In genomic region chr20:17508756-17509155, GRCh38 we compare ENCODE assay signal across 37 cellular contexts. TPM values are rescaled to one million over a fixed set of nuclear protein-coding genes. Genes with fewer than 3 reads are reported as not detected.
"Had no signal": no experiment of that assay in that cellular context is flagged by ENCODE, and none has a peak within 500 bp of the region (broad histone marks: within the 10 kb centered on the region; RNA-seq: fewer than 3 reads in every experiment).

No MANE protein-coding gene starts in this region.

- H3K4me3 ChIP-seq: ascending aorta, cardiac muscle cell had no signal

- H3K27ac Mint-ChIP-seq: activated B cell treated with CpG ODN at 0.5 μM for 24 hours; activated CD4-positive, alpha-beta memory T cell treated with anti-CD3 and anti-CD28 coated beads for 36 hours; activated CD4-positive, alpha-beta T cell treated with anti-CD3 and anti-CD28 coated beads, Interleukin-2, amount 10 ng/mL, durations not matched to agents 24 days and 14 days; activated CD8-positive, alpha-beta T cell treated with anti-CD3 and anti-CD28 coated beads for 36 hours; activated naive CD4-positive, alpha-beta T cell treated with anti-CD3 and anti-CD28 coated beads, Interleukin-2, amount 10 ng/mL, durations not matched to agents 7 days and 5 days; activated naive CD4-positive, alpha-beta T cell treated with anti-CD3 and anti-CD28 coated beads, Interleukin-2, amount 50 U/mL, for 24 hours; activated naive CD8-positive, alpha-beta T cell; activated naive CD8-positive, alpha-beta T cell treated with anti-CD3 and anti-CD28 coated beads, Interleukin-2, amount 10 ng/mL, durations not matched to agents 7 days and 5 days; activated naive CD8-positive, alpha-beta T cell treated with anti-CD3 and anti-CD28 coated beads, Interleukin-2, amount 50 U/mL, for 24 hours; activated T-cell treated with anti-CD3 and anti-CD28 coated beads, Interleukin-2, amount 50 U/mL, for 72 hours; activated T-helper 1 cell treated with anti-CD3 and anti-CD28 coated beads, Interleukin-12 subunit alpha, Interleukin-12 subunit beta, Interleukin-2, Interleukin-4 antibody, amounts not matched to agents 30 ng/mL and 10 ng/mL and 1 ng/mL, durations not matched to agents 14 hours and 24 hours and 36 hours; activated T-helper 17 cell treated with anti-CD3 and anti-CD28 coated beads, Interleukin-2, amount 50 U/mL, for 72 hours; brain; T-helper 1 cell treated with Interleukin-12 subunit alpha and Interleukin-12 subunit beta and Interleukin-4 antibody, amounts not matched to agents 30 μg/mL and 1 μg/mL, for 36 hours; T-helper 2 cell treated with Interferon-gamma antibody and Interleukin-4, amounts not matched to agents 5 μg/mL and 100 μg/mL, for 36 hours had no signal

- H3K27me3 Mint-ChIP-seq: activated CD4-positive, alpha-beta memory T cell treated with anti-CD3 and anti-CD28 coated beads for 36 hours; activated CD4-positive, alpha-beta T cell treated with anti-CD3 and anti-CD28 coated beads, Interleukin-2, amount 10 ng/mL, durations not matched to agents 24 days and 14 days; activated naive CD4-positive, alpha-beta T cell treated with anti-CD3 and anti-CD28 coated beads, Interleukin-2, amount 50 U/mL, for 24 hours; activated naive CD8-positive, alpha-beta T cell; activated T-helper 17 cell treated with anti-CD3 and anti-CD28 coated beads, Interleukin-2, amount 50 U/mL, for 72 hours had no signal

- FAIRE-seq: bronchial epithelial cell, TTC549 had no signal

- H3K4me3 Mint-ChIP-seq: activated B cell treated with CpG ODN at 0.5 μM for 24 hours; activated CD4-positive, alpha-beta memory T cell treated with anti-CD3 and anti-CD28 coated beads for 36 hours; activated CD4-positive, alpha-beta T cell treated with anti-CD3 and anti-CD28 coated beads, Interleukin-2, amount 10 ng/mL, durations not matched to agents 24 days and 14 days; activated CD8-positive, alpha-beta T cell treated with anti-CD3 and anti-CD28 coated beads for 36 hours; activated naive CD4-positive, alpha-beta T cell treated with anti-CD3 and anti-CD28 coated beads, Interleukin-2, amount 10 ng/mL, durations not matched to agents 7 days and 5 days; activated naive CD4-positive, alpha-beta T cell treated with anti-CD3 and anti-CD28 coated beads, Interleukin-2, amount 50 U/mL, for 24 hours; activated naive CD8-positive, alpha-beta T cell; activated naive CD8-positive, alpha-beta T cell treated with anti-CD3 and anti-CD28 coated beads, Interleukin-2, amount 10 ng/mL, durations not matched to agents 7 days and 5 days; activated naive CD8-positive, alpha-beta T cell treated with anti-CD3 and anti-CD28 coated beads, Interleukin-2, amount 50 U/mL, for 24 hours; activated T-cell treated with anti-CD3 and anti-CD28 coated beads, Interleukin-2, amount 50 U/mL, for 4 hours; activated T-cell treated with anti-CD3 and anti-CD28 coated beads, Interleukin-2, amount 50 U/mL, for 72 hours; activated T-helper 1 cell treated with anti-CD3 and anti-CD28 coated beads, Interleukin-12 subunit alpha, Interleukin-12 subunit beta, Interleukin-2, Interleukin-4 antibody, amounts not matched to agents 30 ng/mL and 10 ng/mL and 1 ng/mL, durations not matched to agents 14 hours and 24 hours and 36 hours; activated T-helper 17 cell treated with anti-CD3 and anti-CD28 coated beads, Interleukin-2, amount 50 U/mL, for 72 hours; brain; T-helper 1 cell treated with Interleukin-12 subunit alpha and Interleukin-12 subunit beta and Interleukin-4 antibody, amounts not matched to agents 30 μg/mL and 1 μg/mL, for 36 hours; T-helper 2 cell treated with Interferon-gamma antibody and Interleukin-4, amounts not matched to agents 5 μg/mL and 100 μg/mL, for 36 hours had no signal

- H3K9me3 ChIP-seq: ascending aorta had no signal

- H3K27ac ChIP-seq: ascending aorta, cardiac muscle cell, VCaP had no signal

- DNase-seq: activated B cell treated with CpG ODN at 0.5 μM for 24 hours; activated CD4-positive, alpha-beta memory T cell treated with anti-CD3 and anti-CD28 coated beads for 36 hours; activated CD4-positive, alpha-beta T cell treated with anti-CD3 and anti-CD28 coated beads for 4 hours; activated CD4-positive, alpha-beta T cell treated with anti-CD3 and anti-CD28 coated beads, Interleukin-2, amount 10 ng/mL, durations not matched to agents 24 days and 14 days; activated CD4-positive, alpha-beta T cell treated with anti-CD3 and anti-CD28 coated beads, Interleukin-2, amount 50 U/mL, for 1 hour; activated CD4-positive, alpha-beta T cell treated with anti-CD3 and anti-CD28 coated beads, Interleukin-2, amount 50 U/mL, for 4 hours; activated CD4-positive, CD25-positive, alpha-beta regulatory T cell treated with anti-CD3 and anti-CD28 coated beads, Interleukin-2, amount 50 U/mL, for 72 hours; activated CD8-positive, alpha-beta memory T cell treated with anti-CD3 and anti-CD28 coated beads, Interleukin-2, amount 50 U/mL, for 4 hours; activated CD8-positive, alpha-beta T cell treated with anti-CD3 and anti-CD28 coated beads for 36 hours; activated gamma-delta T cell; activated naive CD4-positive, alpha-beta T cell treated with anti-CD3 and anti-CD28 coated beads, Interleukin-2, amount 10 ng/mL, durations not matched to agents 7 days and 5 days; activated naive CD4-positive, alpha-beta T cell treated with Interleukin-2 at 50 U/mL for 16 hours; activated naive CD8-positive, alpha-beta T cell treated with anti-CD3 and anti-CD28 coated beads, Interleukin-2, amount 10 ng/mL, durations not matched to agents 7 days and 5 days; activated naive CD8-positive, alpha-beta T cell treated with anti-CD3 and anti-CD28 coated beads, Interleukin-2, amount 50 U/mL, for 24 hours; activated T-cell treated with anti-CD3 and anti-CD28 coated beads for 4 hours; activated T-cell treated with anti-CD3 and anti-CD28 coated beads, Interleukin-2, amount 50 U/mL, for 1 hour; activated T-cell treated with anti-CD3 and anti-CD28 coated beads, Interleukin-2, amount 50 U/mL, for 4 hours; activated T-cell treated with anti-CD3 and anti-CD28 coated beads, Interleukin-2, amount 50 U/mL, for 72 hours; amygdala; anterior cingulate cortex; central memory CD4-positive, alpha-beta T cell; SW 1271; T-helper 1 cell; T-helper 2 cell; T-helper 9 cell had no signal

- H3K27me3 ChIP-seq: ascending aorta, cardiac muscle cell had no signal

- ATAC-seq: activated CD8-positive, alpha-beta T cell treated with anti-CD3 and anti-CD28 coated beads for 36 hours; activated naive CD8-positive, alpha-beta T cell treated with anti-CD3 and anti-CD28 coated beads, Interleukin-2, amount 50 U/mL, for 24 hours; activated T-cell treated with anti-CD3 and anti-CD28 coated beads, Interleukin-2, amount 50 U/mL, for 4 hours; activated T-cell treated with anti-CD3 and anti-CD28 coated beads, Interleukin-2, amount 50 U/mL, for 72 hours; activated T-helper 17 cell treated with anti-CD3 and anti-CD28 coated beads, Interleukin-2, amount 50 U/mL, for 72 hours had no signal

- H3K9me3 Mint-ChIP-seq: activated B cell treated with CpG ODN at 0.5 μM for 24 hours; activated CD4-positive, alpha-beta memory T cell treated with anti-CD3 and anti-CD28 coated beads for 36 hours; activated CD4-positive, alpha-beta T cell treated with anti-CD3 and anti-CD28 coated beads, Interleukin-2, amount 10 ng/mL, durations not matched to agents 24 days and 14 days; activated CD8-positive, alpha-beta T cell treated with anti-CD3 and anti-CD28 coated beads for 36 hours; activated naive CD4-positive, alpha-beta T cell treated with anti-CD3 and anti-CD28 coated beads, Interleukin-2, amount 50 U/mL, for 24 hours; activated naive CD8-positive, alpha-beta T cell treated with anti-CD3 and anti-CD28 coated beads, Interleukin-2, amount 10 ng/mL, durations not matched to agents 7 days and 5 days; activated naive CD8-positive, alpha-beta T cell treated with anti-CD3 and anti-CD28 coated beads, Interleukin-2, amount 50 U/mL, for 24 hours; activated T-cell treated with anti-CD3 and anti-CD28 coated beads, Interleukin-2, amount 50 U/mL, for 4 hours; activated T-cell treated with anti-CD3 and anti-CD28 coated beads, Interleukin-2, amount 50 U/mL, for 72 hours; activated T-helper 1 cell treated with anti-CD3 and anti-CD28 coated beads, Interleukin-12 subunit alpha, Interleukin-12 subunit beta, Interleukin-2, Interleukin-4 antibody, amounts not matched to agents 30 ng/mL and 10 ng/mL and 1 ng/mL, durations not matched to agents 14 hours and 24 hours and 36 hours; activated T-helper 17 cell treated with anti-CD3 and anti-CD28 coated beads, Interleukin-2, amount 50 U/mL, for 72 hours; brain; T-helper 1 cell treated with Interleukin-12 subunit alpha and Interleukin-12 subunit beta and Interleukin-4 antibody, amounts not matched to agents 30 μg/mL and 1 μg/mL, for 36 hours; T-helper 2 cell treated with Interferon-gamma antibody and Interleukin-4, amounts not matched to agents 5 μg/mL and 100 μg/mL, for 36 hours had no signal

- H3K36me3 Mint-ChIP-seq: activated CD4-positive, alpha-beta memory T cell treated with anti-CD3 and anti-CD28 coated beads for 36 hours; activated naive CD4-positive, alpha-beta T cell treated with anti-CD3 and anti-CD28 coated beads, Interleukin-2, amount 10 ng/mL, durations not matched to agents 7 days and 5 days; activated naive CD4-positive, alpha-beta T cell treated with anti-CD3 and anti-CD28 coated beads, Interleukin-2, amount 50 U/mL, for 24 hours; activated naive CD8-positive, alpha-beta T cell; activated naive CD8-positive, alpha-beta T cell treated with anti-CD3 and anti-CD28 coated beads, Interleukin-2, amount 10 ng/mL, durations not matched to agents 7 days and 5 days; brain had no signal

- H3K36me3 ChIP-seq: ascending aorta, cardiac muscle cell had no signal

RNA-seq across cellular contexts. Expression of gene BFSP1, which starts 22.4 kb away (rescaled TPM):
- total RNA-seq: activated B cell treated with CpG ODN at 0.5 μM for 24 hours, ascending aorta had no signal
